Comparison of ENCODE assay signal across 30 cellular contexts in genomic region chr5:63928451-63928850, GRCh38. TPM values are rescaled to one million over a fixed set of nuclear protein-coding genes. Genes with fewer than 3 reads are reported as not detected.
"Had no signal": no experiment of that assay in that cellular context is flagged by ENCODE, and none has a peak within 500 bp of the region (broad histone marks: within the 10 kb centered on the region; RNA-seq: fewer than 3 reads in every experiment).

No MANE protein-coding gene starts in this region.

- H3K27me3 Mint-ChIP-seq: activated B cell treated with CpG ODN at 0.5 μM for 24 hours; naive B cell; stimulated activated memory B cell treated with anti-CD40 and anti-IgM and Interleukin-4, amounts not matched to agents 10 μg/mL and 1 μg/mL and 100 μg/mL, for 72 hours; stimulated activated naive CD8-positive, alpha-beta T cell treated with anti-CD3 and anti-CD28 coated beads, Interleukin-15, amount 100 ng/mL, for 72 hours; type B pancreatic cell had no signal

- H3K27ac Mint-ChIP-seq: activated B cell treated with CpG ODN at 0.5 μM for 24 hours; activated CD8-positive, alpha-beta T cell treated with anti-CD3 and anti-CD28 coated beads, Interleukin-2, amount 10 ng/mL, durations not matched to agents 7 days and 5 days; activated naive CD4-positive, alpha-beta T cell treated with anti-CD3 and anti-CD28 coated beads, Interleukin-2, amount 50 U/mL, for 72 hours; activated T-cell treated with anti-CD3 and anti-CD28 coated beads, Interleukin-2, amount 50 U/mL, for 72 hours; naive B cell; nephron progenitor cell; stimulated activated memory B cell treated with anti-CD40 and anti-IgM and Interleukin-4, amounts not matched to agents 10 μg/mL and 1 μg/mL and 100 μg/mL, for 72 hours; stimulated activated naive CD8-positive, alpha-beta T cell treated with anti-CD3 and anti-CD28 coated beads, Interleukin-15, amount 100 ng/mL, for 72 hours; type B pancreatic cell had no signal

- ATAC-seq: activated CD8-positive, alpha-beta T cell treated with anti-CD3 and anti-CD28 coated beads, Interleukin-2, amount 10 ng/mL, durations not matched to agents 7 days and 5 days; activated naive CD4-positive, alpha-beta T cell treated with anti-CD3 and anti-CD28 coated beads, Interleukin-2, amount 50 U/mL, for 72 hours; activated T-cell treated with anti-CD3 and anti-CD28 coated beads, Interleukin-2, amount 50 U/mL, for 72 hours; foreskin keratinocyte; heart left ventricle; left lung; pancreas; psoas muscle; stimulated activated memory B cell treated with anti-CD40 and anti-IgM and Interleukin-4, amounts not matched to agents 10 μg/mL and 1 μg/mL and 100 μg/mL, for 72 hours; stimulated activated naive CD8-positive, alpha-beta T cell treated with anti-CD3 and anti-CD28 coated beads, Interleukin-15, amount 100 ng/mL, for 72 hours had no signal

- H3K4me3 Mint-ChIP-seq: activated B cell treated with CpG ODN at 0.5 μM for 24 hours; activated CD8-positive, alpha-beta T cell treated with anti-CD3 and anti-CD28 coated beads, Interleukin-2, amount 10 ng/mL, durations not matched to agents 7 days and 5 days; activated T-cell treated with anti-CD3 and anti-CD28 coated beads, Interleukin-2, amount 50 U/mL, for 72 hours; nephron progenitor cell; stimulated activated memory B cell treated with anti-CD40 and anti-IgM and Interleukin-4, amounts not matched to agents 10 μg/mL and 1 μg/mL and 100 μg/mL, for 72 hours; stimulated activated naive CD8-positive, alpha-beta T cell treated with anti-CD3 and anti-CD28 coated beads, Interleukin-15, amount 100 ng/mL, for 72 hours; type B pancreatic cell had no signal

- DNase-seq: activated B cell treated with CpG ODN at 0.5 μM for 24 hours; activated CD8-positive, alpha-beta T cell treated with anti-CD3 and anti-CD28 coated beads, Interleukin-2, amount 10 ng/mL, durations not matched to agents 7 days and 5 days; activated naive CD4-positive, alpha-beta T cell; activated T-cell treated with anti-CD3 and anti-CD28 coated beads for 4 hours; activated T-cell treated with anti-CD3 and anti-CD28 coated beads, Interleukin-2, amount 50 U/mL, for 72 hours; central memory CD4-positive, alpha-beta T cell; dermis blood vessel endothelial cell; effector CD4-positive, alpha-beta T cell; foreskin keratinocyte; heart left ventricle; hypothalamus; left lung; naive B cell; nephron progenitor cell; pancreas; psoas muscle; stimulated activated CD4-positive, alpha-beta T cell treated with anti-CD3 and anti-CD28 coated beads, Interleukin-1b, Interleukin-23, amount 100 ng/mL, for 48 hours; stimulated activated CD4-positive, alpha-beta T cell treated with anti-CD3 and anti-CD28 coated beads, Interleukin-4, amount 100 ng/mL, for 4 hours; stimulated activated CD8-positive, alpha-beta memory T cell treated with anti-CD3 and anti-CD28 coated beads, Interleukin-4, amount 100 ng/mL, for 48 hours; stimulated activated naive CD8-positive, alpha-beta T cell treated with anti-CD3 and anti-CD28 coated beads, Interleukin-15, amount 100 ng/mL, for 72 hours; uterus had no signal

- H3K4me1 Mint-ChIP-seq: activated B cell treated with CpG ODN at 0.5 μM for 24 hours; naive B cell; nephron progenitor cell; stimulated activated memory B cell treated with anti-CD40 and anti-IgM and Interleukin-4, amounts not matched to agents 10 μg/mL and 1 μg/mL and 100 μg/mL, for 72 hours; stimulated activated naive CD8-positive, alpha-beta T cell treated with anti-CD3 and anti-CD28 coated beads, Interleukin-15, amount 100 ng/mL, for 72 hours had no signal

- H3K36me3 Mint-ChIP-seq: activated naive CD4-positive, alpha-beta T cell treated with anti-CD3 and anti-CD28 coated beads, Interleukin-2, amount 50 U/mL, for 72 hours; naive B cell; stimulated activated memory B cell treated with anti-CD40 and anti-IgM and Interleukin-4, amounts not matched to agents 10 μg/mL and 1 μg/mL and 100 μg/mL, for 72 hours; type B pancreatic cell had no signal

- H3K9me3 Mint-ChIP-seq: nephron progenitor cell; stimulated activated memory B cell treated with anti-CD40 and anti-IgM and Interleukin-4, amounts not matched to agents 10 μg/mL and 1 μg/mL and 100 μg/mL, for 72 hours; stimulated activated naive CD8-positive, alpha-beta T cell treated with anti-CD3 and anti-CD28 coated beads, Interleukin-15, amount 100 ng/mL, for 72 hours; type B pancreatic cell had no signal

RNA-seq across cellular contexts. Expression of gene HTR1A, which starts 33.8 kb away (rescaled TPM):
- total RNA-seq: activated B cell treated with CpG ODN at 0.5 μM for 24 hours; activated CD8-positive, alpha-beta T cell treated with anti-CD3 and anti-CD28 coated beads, Interleukin-2, amount 10 ng/mL, durations not matched to agents 7 days and 5 days; activated naive CD4-positive, alpha-beta T cell treated with anti-CD3 and anti-CD28 coated beads, Interleukin-2, amount 50 U/mL, for 72 hours; activated T-cell treated with anti-CD3 and anti-CD28 coated beads, Interleukin-2, amount 50 U/mL, for 72 hours; breast epithelium; dermis blood vessel endothelial cell; esophagus muscularis mucosa; foreskin keratinocyte; heart left ventricle; kidney epithelial cell; left lung; mesenteric fat pad; pancreas; psoas muscle; right atrium auricular region; smooth muscle cell had no signal
